In the genomic region with DNA sequence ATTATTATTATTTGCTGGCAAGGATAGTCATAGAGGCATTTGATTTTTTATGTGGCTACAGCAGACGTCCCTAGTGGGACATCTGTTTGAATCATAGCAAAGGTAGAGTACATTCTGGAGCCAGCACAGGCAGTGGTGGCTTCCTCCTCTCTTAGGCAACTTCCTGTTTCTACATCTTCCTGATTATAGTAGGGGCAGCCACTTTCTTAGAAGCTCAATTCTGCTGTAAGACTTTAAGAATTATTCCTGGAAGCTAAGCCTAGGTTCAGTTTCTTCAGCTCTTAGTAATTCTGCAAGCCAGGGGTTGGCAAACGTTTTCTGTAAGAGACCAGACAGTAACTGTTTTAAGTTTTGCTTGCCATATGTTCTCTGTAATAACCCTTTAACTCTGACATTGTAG, we compare ENCODE assay signal across 14 cellular contexts.
"Had no signal": no experiment of that assay in that cellular context is flagged by ENCODE, and none has a peak within 500 bp of the region (broad histone marks: within the 10 kb centered on the region; RNA-seq: fewer than 3 reads in every experiment).

No MANE protein-coding gene starts in this region.

- H3K27me3 ChIP-seq: esophagus muscularis mucosa, neural progenitor cell, ovary had no signal

- H3K4me3 ChIP-seq: dorsolateral prefrontal cortex, esophagus muscularis mucosa, lower lobe of right lung, neural progenitor cell, ovary had no signal

- H3K4me1 Mint-ChIP-seq: neural progenitor cell had no signal

- H3K27me3 Mint-ChIP-seq: stimulated activated naive CD8-positive, alpha-beta T cell treated with anti-CD3 and anti-CD28 coated beads, Interleukin-15, Interleukin-2, amounts not matched to agents 100 ng/mL and 50 ng/mL, for 24 hours had no signal

- H3K4me3 Mint-ChIP-seq: activated T-cell treated with anti-CD3 and anti-CD28 coated beads, Interleukin-2, amount 50 U/mL, for 4 hours; neural progenitor cell; stimulated activated naive CD8-positive, alpha-beta T cell treated with anti-CD3 and anti-CD28 coated beads, Interleukin-15, Interleukin-2, amounts not matched to agents 100 ng/mL and 50 ng/mL, for 24 hours had no signal

- H3K36me3 Mint-ChIP-seq: neural progenitor cell had no signal

- H3K27ac ChIP-seq: dorsolateral prefrontal cortex, esophagus muscularis mucosa, lower lobe of right lung, neural progenitor cell, ovary, WERI-Rb-1 had no signal

- ATAC-seq: activated T-cell treated with anti-CD3 and anti-CD28 coated beads, Interleukin-2, amount 50 U/mL, for 4 hours; lower lobe of right lung had no signal

- DNase-seq: activated CD4-positive, alpha-beta T cell treated with anti-CD3 and anti-CD28 coated beads for 4 hours; activated effector memory CD4-positive, alpha-beta T cell treated with anti-CD3 and anti-CD28 coated beads, Interleukin-2, amount 50 U/mL, for 16 hours; activated T-cell treated with anti-CD3 and anti-CD28 coated beads, Interleukin-2, amount 50 U/mL, for 4 hours; aorta; dorsolateral prefrontal cortex; glutamatergic neuron; lower lobe of right lung; midbrain; ovary; stimulated activated CD4-positive, alpha-beta T cell treated with anti-CD3 and anti-CD28 coated beads, Interleukin-2, amount 100 ng/mL, for 48 hours; WERI-Rb-1 had no signal

- H3K4me1 ChIP-seq: esophagus muscularis mucosa, lower lobe of right lung had no signal

- H3K36me3 ChIP-seq: esophagus muscularis mucosa, lower lobe of right lung, neural progenitor cell, ovary, WERI-Rb-1 had no signal

- H3K9me3 ChIP-seq: ovary had no signal

- H3K27ac Mint-ChIP-seq: neural progenitor cell; stimulated activated naive CD8-positive, alpha-beta T cell treated with anti-CD3 and anti-CD28 coated beads, Interleukin-15, Interleukin-2, amounts not matched to agents 100 ng/mL and 50 ng/mL, for 24 hours had no signal
